In the genomic region with DNA sequence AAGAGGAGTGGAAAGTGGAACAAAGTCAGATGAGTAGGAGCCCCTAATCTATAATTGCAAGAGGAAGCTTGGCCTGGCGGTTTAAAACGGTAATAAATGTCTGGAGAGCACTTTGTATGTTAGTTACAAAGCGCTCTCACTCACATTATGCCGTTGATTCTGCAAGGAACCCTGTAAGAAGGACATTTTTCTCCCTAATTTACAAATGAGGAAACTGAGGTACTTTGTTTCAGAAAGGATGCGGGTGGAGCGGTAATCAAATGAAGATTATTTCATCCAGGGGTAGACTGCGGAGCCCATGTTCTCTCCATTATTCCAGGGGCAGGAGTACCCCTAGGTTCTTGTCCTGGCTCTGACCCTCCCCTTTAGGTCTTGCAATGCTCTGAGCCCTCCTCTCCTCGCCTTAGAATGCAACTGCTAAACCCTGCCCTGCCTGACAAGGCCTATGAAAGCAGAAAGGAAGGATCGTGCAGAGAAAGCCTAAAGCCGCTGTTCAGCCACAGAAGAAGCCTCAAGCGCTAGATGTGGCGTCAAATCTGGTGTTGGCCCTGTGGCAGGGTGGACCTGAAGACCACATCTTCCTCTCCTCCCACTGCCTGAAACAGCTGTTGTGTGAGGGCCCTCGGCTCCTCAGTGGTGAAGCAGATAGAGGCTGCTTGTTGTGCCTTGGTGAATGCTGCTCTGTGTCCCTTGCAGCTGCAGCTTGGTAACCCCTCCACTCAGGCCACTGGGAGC, we compare ENCODE assay signal across 8 cellular contexts. TPM values are rescaled to one million over a fixed set of nuclear protein-coding genes. Genes with fewer than 3 reads are reported as not detected.
DNase-seq lines count a peak whose midpoint lies in the region; ATAC-seq, FAIRE-seq and TF ChIP-seq lines count a peak whose summit lies in the region.

No MANE protein-coding gene starts in this region.

- peak overlapping the region; percentile 95 for H3K4me3 Mint-ChIP-seq in activated T-helper 17 cell treated with anti-CD3 and anti-CD28 coated beads, Interleukin-2, amount 50 U/mL, for 72 hours

- H3K4me1 ChIP-seq in ACC112 (ENCODE audit: control insufficient read depth, insufficient read depth, low read length, unreplicated experiment) (peaks cover 10% of the 10 kb centered on the region), kidney (ENCODE audit: control insufficient read depth in 1 of 2, insufficient read depth in 1 of 2, low read depth in 1 of 2, low read length in 2 of 2) (peaks cover 11% of the 10 kb centered on the region in 2 donors)

- intact Hi-C loops in kidney (cut with DNase I), result no loop called here

- ATAC-seq in activated T-helper 17 cell treated with anti-CD3 and anti-CD28 coated beads, Interleukin-2, amount 50 U/mL, for 72 hours (replicated peaks), result no peak
- ATAC-seq in GM21786 (IDR thresholded peaks at IDR 0.05; ENCODE audit: unreplicated experiment) (no peak), GM19328 (IDR thresholded peaks at IDR 0.05; ENCODE audit: unreplicated experiment) (no peak)

- H3K27ac ChIP-seq in ACC112 (ENCODE audit: low read depth, low read length) (no peak overlapping the region), kidney (ENCODE audit: low read depth in 2 of 2, low read length in 2 of 2) (no peak overlapping the region), substantia nigra (ENCODE audit: low read depth, low read length, poor library complexity, severe bottlenecking) (peak overlapping the region; percentile 98)

- H3K36me3 ChIP-seq in ACC112 (ENCODE audit: insufficient read depth, low read length), result no peaks in the 10 kb centered on the region; the same call in 1 of the 2 replicates
- H3K36me3 ChIP-seq in kidney (ENCODE audit: control insufficient read depth in 1 of 2, insufficient read depth in 2 of 2, low read length in 2 of 2), result no peaks in the 10 kb centered on the region

- H3K79me2 ChIP-seq in ACC112 (ENCODE audit: control insufficient read depth, insufficient read depth, low read length, unreplicated experiment), result no peaks in the 10 kb centered on the region

- peak overlapping the region in 1 of 2 donors; percentile 1 for H3K9ac ChIP-seq in kidney (ENCODE audit: low read length in 2 of 2)

- no peaks in the 10 kb centered on the region for H3K27me3 Mint-ChIP-seq in activated T-helper 17 cell treated with anti-CD3 and anti-CD28 coated beads, Interleukin-2, amount 50 U/mL, for 72 hours

- H3K4me1 Mint-ChIP-seq in activated T-helper 17 cell treated with anti-CD3 and anti-CD28 coated beads, Interleukin-2, amount 50 U/mL, for 72 hours, result peaks cover 19% of the 10 kb centered on the region

- peaks cover 17% of the 10 kb centered on the region for H3K36me3 Mint-ChIP-seq in activated T-helper 17 cell treated with anti-CD3 and anti-CD28 coated beads, Interleukin-2, amount 50 U/mL, for 72 hours (ENCODE audit: low read depth)

- H3K27ac Mint-ChIP-seq in activated T-helper 17 cell treated with anti-CD3 and anti-CD28 coated beads, Interleukin-2, amount 50 U/mL, for 72 hours, result peak overlapping the region; percentile 93

- FAIRE-seq in kidney (lab: Jason Lieb, UNC), result no peak

- H3K9me3 ChIP-seq in kidney (ENCODE audit: control insufficient read depth in 1 of 2, low read length in 2 of 2), result no peaks in the 10 kb centered on the region

- DNase-seq in HFF-Myc (ENCODE audit: extremely low read depth, low read depth), result no peak
- DNase-seq in kidney, result no peak
- DNase-seq in substantia nigra (lab: John Stamatoyannopoulos, UW), result peak; percentile 14 to 95 (median 74)
- DNase-seq in NCI-H748 treated with DMSO at 0.1 percent for 48 hours (lab: John Stamatoyannopoulos, UW), result no peak

- no peaks in the 10 kb centered on the region for H3K9me3 Mint-ChIP-seq in activated T-helper 17 cell treated with anti-CD3 and anti-CD28 coated beads, Interleukin-2, amount 50 U/mL, for 72 hours

- no peak for TF ChIP-seq CTCF in HFF-Myc (IDR thresholded peaks at IDR 0.05; ENCODE audit: low read depth, low read length, missing control alignments)
- no peak for TF ChIP-seq CTCF in kidney (IDR thresholded peaks at IDR 0.05; ENCODE audit: borderline replicate concordance, extremely low read depth, insufficient read depth)

- H3K4me3 ChIP-seq in ACC112 (ENCODE audit: low read depth, low read length) (peak overlapping the region; percentile 92), HFF-Myc (replicated peaks; ENCODE audit: low read depth, low read length) (peak overlapping the region; percentile 79; the same call in 1 of the 2 replicates), kidney (ENCODE audit: low read length in 2 of 2) (peak overlapping the region; percentile 48 to 76)

- H3K27me3 ChIP-seq in ACC112 (ENCODE audit: insufficient read depth, low read length), result no peaks in the 10 kb centered on the region

- peak overlapping the region; percentile 83 for H2AFZ ChIP-seq in ACC112 (ENCODE audit: low read length, unreplicated experiment)

RNA-seq across cellular contexts. Expression of gene PACC1, which starts 0.6 kb away (rescaled TPM):
- 10 to 100 TPM in 1 of 2 donors, 1 to 10 TPM in 1; 5.3 to 16.4 TPM for total RNA-seq in activated T-helper 17 cell treated with anti-CD3 and anti-CD28 coated beads, Interleukin-2, amount 50 U/mL, for 72 hours
- total RNA-seq in kidney, result 8.7 TPM
- 13.7 TPM for polyA plus RNA-seq in kidney (ENCODE audit: insufficient read depth, low read depth, low replicate concordance)

RNA-seq across cellular contexts. Expression of gene NENF, which starts 17.4 kb away (rescaled TPM):
- 10 to 100 TPM; 43.9 to 49.7 TPM for total RNA-seq in activated T-helper 17 cell treated with anti-CD3 and anti-CD28 coated beads, Interleukin-2, amount 50 U/mL, for 72 hours
- total RNA-seq in kidney, result 63.0 TPM
- polyA plus RNA-seq in kidney (ENCODE audit: insufficient read depth, low read depth, low replicate concordance), result 210 TPM

Comparison
In these comparisons a context has a peak if more than half of its experiments do, and no peak if none do; other contexts are left out.
1. DNase-seq: peak in substantia nigra (49 of 49); none in HFF-Myc (single experiment), kidney (single experiment) and NCI-H748 treated with DMSO at 0.1 percent for 48 hours (single experiment).
2. Peak in every context shown above with its lines, with median percentiles within 50 percentile points of each other: H3K4me3 ChIP-seq.